ENCODE assay signal across 8 cellular contexts in genomic region chr2:190881480-190882326, GRCh38.
DNase-seq lines count a peak whose midpoint lies in the region; ATAC-seq lines count a peak whose summit lies in the region.

No MANE protein-coding gene starts in this region.

- peak overlapping the region; percentile 95 for H3K27ac Mint-ChIP-seq in central memory CD8-positive, alpha-beta T cell (ENCODE audit: low read depth)

- peak; percentile 52 for ATAC-seq in GM18868 (IDR thresholded peaks at IDR 0.05; ENCODE audit: unreplicated experiment)
- peak; percentile 46 for ATAC-seq in HG03108 (IDR thresholded peaks at IDR 0.05; ENCODE audit: unreplicated experiment)
- peak; percentile 71 for ATAC-seq in central memory CD8-positive, alpha-beta T cell (replicated peaks; ENCODE audit: extremely low read depth, poor library complexity, severe bottlenecking)

- H3K36me3 Mint-ChIP-seq in central memory CD8-positive, alpha-beta T cell (ENCODE audit: insufficient read depth), result peaks cover 31% of the 10 kb centered on the region

- no peaks in the 10 kb centered on the region for H3K27me3 Mint-ChIP-seq in central memory CD8-positive, alpha-beta T cell

- H3K27me3 ChIP-seq in ACC112 (ENCODE audit: insufficient read depth, low read length), result no peaks in the 10 kb centered on the region

- H2AFZ ChIP-seq in ACC112 (ENCODE audit: low read length, unreplicated experiment), result peak overlapping the region; percentile 61

- H3K36me3 ChIP-seq in ACC112 (ENCODE audit: insufficient read depth, low read length), result no peaks in the 10 kb centered on the region

- peak overlapping the region; percentile 70 for H3K27ac ChIP-seq in ACC112 (ENCODE audit: low read depth, low read length)

- DNase-seq in NCI-H345 (lab: John Stamatoyannopoulos, UW) (peak; percentile 72), kidney tubule cell (ENCODE audit: low spot score) (peak; percentile 81)
- peak; percentile 66 for DNase-seq in activated CD4-positive, CD25-positive, alpha-beta regulatory T cell treated with anti-CD3 and anti-CD28 coated beads, Interleukin-2, amount 50 U/mL, for 16 hours (ENCODE audit: low read depth, low spot score)
- DNase-seq in central memory CD8-positive, alpha-beta T cell (ENCODE audit: low spot score in 2 of 2), result peak; percentile 52 to 82
- peak; percentile 80 for DNase-seq in stimulated activated CD4-positive, alpha-beta T cell treated with anti-CD3 and anti-CD28 coated beads, Interleukin-1b, Interleukin-23, amount 100 ng/mL, for 48 hours

- H3K4me1 Mint-ChIP-seq in central memory CD8-positive, alpha-beta T cell, result peaks cover 26% of the 10 kb centered on the region

- H3K4me1 ChIP-seq in ACC112 (ENCODE audit: control insufficient read depth, insufficient read depth, low read length, unreplicated experiment), result peaks cover 25% of the 10 kb centered on the region

- peak overlapping the region; percentile 82 for H3K4me3 ChIP-seq in ACC112 (ENCODE audit: low read depth, low read length)

- H3K4me3 Mint-ChIP-seq in central memory CD8-positive, alpha-beta T cell, result peak overlapping the region; percentile 91

- no peaks in the 10 kb centered on the region for H3K9me3 Mint-ChIP-seq in central memory CD8-positive, alpha-beta T cell

- peaks cover 57% of the 10 kb centered on the region for H3K79me2 ChIP-seq in ACC112 (ENCODE audit: control insufficient read depth, insufficient read depth, low read length, unreplicated experiment)

Comparison
In these comparisons a context has a peak if more than half of its experiments do, and no peak if none do; other contexts are left out.
1. Peak in every context shown above with its lines: DNase-seq, ATAC-seq, H3K4me3 ChIP-seq and H3K27ac ChIP-seq.